ENCODE assay signal across 31 cellular contexts in genomic region chrX:24925430-24925829, GRCh38.
DNase-seq lines count a peak whose midpoint lies in the region; ATAC-seq and TF ChIP-seq lines count a peak whose summit lies in the region.
"Had no signal": no experiment of that assay in that cellular context is flagged by ENCODE, and none has a peak within 500 bp of the region (broad histone marks: within the 10 kb centered on the region; RNA-seq: fewer than 3 reads in every experiment).

No MANE protein-coding gene starts in this region.

- no peak overlapping the region for H3K14ac ChIP-seq in mesenchymal stem cell (ENCODE audit: low read length in 2 of 2)

- H3K23ac ChIP-seq in mesenchymal stem cell (ENCODE audit: low read length in 2 of 2), result no peak overlapping the region

- peak overlapping the region; percentile 35 for H3K27ac Mint-ChIP-seq in activated CD4-positive, alpha-beta T cell treated with anti-CD3 and anti-CD28 coated beads, Interleukin-2, amount 10 ng/mL, durations not matched to agents 24 days and 14 days
- H3K27ac Mint-ChIP-seq: CD4-positive, CD25-positive, alpha-beta regulatory T cell; GM23338; stimulated activated naive CD8-positive, alpha-beta T cell treated with anti-CD3 and anti-CD28 coated beads, Interleukin-15, Interleukin-2, amounts not matched to agents 100 ng/mL and 50 ng/mL, for 24 hours had no signal

- no peaks in the 10 kb centered on the region for H3K9me3 Mint-ChIP-seq in activated CD4-positive, alpha-beta T cell treated with anti-CD3 and anti-CD28 coated beads, Interleukin-2, amount 10 ng/mL, durations not matched to agents 24 days and 14 days
- H3K9me3 Mint-ChIP-seq: CD4-positive, CD25-positive, alpha-beta regulatory T cell; GM23338; neural crest cell; stimulated activated naive CD8-positive, alpha-beta T cell treated with anti-CD3 and anti-CD28 coated beads, Interleukin-15, Interleukin-2, amounts not matched to agents 100 ng/mL and 50 ng/mL, for 24 hours had no signal

- no peak overlapping the region for H2AFZ ChIP-seq in PC-9
- no peak overlapping the region for H2AFZ ChIP-seq in mesenchymal stem cell (ENCODE audit: low read depth, low read length)
- H2AFZ ChIP-seq: GM23338 had no signal

- H3K9me3 ChIP-seq in PC-9 (ENCODE audit: insufficient read depth, low read depth) (no peaks in the 10 kb centered on the region), mesenchymal stem cell (ENCODE audit: control insufficient read depth, low read length) (no peaks in the 10 kb centered on the region), aorta (ENCODE audit: control insufficient read depth, low read length) (no peaks in the 10 kb centered on the region)
- H3K9me3 ChIP-seq: esophagus squamous epithelium, MG63, pancreas, thoracic aorta had no signal

- no peak overlapping the region for H3K18ac ChIP-seq in mesenchymal stem cell (ENCODE audit: low read depth in 1 of 2, low read length in 2 of 2)

- POLR2A ChIA-PET in PC-9 (lab: Charles Lee; ENCODE audit: unreplicated experiment), result no interaction called here

- H3K27me3 ChIP-seq in PC-9 (ENCODE audit: insufficient read depth, low read depth) (no peaks in the 10 kb centered on the region), mesenchymal stem cell (ENCODE audit: control insufficient read depth in 1 of 2, insufficient read depth in 1 of 2, low read length in 2 of 2) (peaks cover 0 to 3% of the 10 kb centered on the region in 2 experiments), aorta (ENCODE audit: control insufficient read depth in 1 of 2, insufficient read depth in 2 of 2, low read length in 1 of 2) (no peaks in the 10 kb centered on the region)
- H3K27me3 ChIP-seq: esophagus squamous epithelium, MG63, pancreas had no signal

- H3F3A ChIP-seq in PC-9 (ENCODE audit: insufficient read depth, low read depth), result no peaks in the 10 kb centered on the region

- no peak overlapping the region for H4K8ac ChIP-seq in mesenchymal stem cell (ENCODE audit: low read length)

- no peak overlapping the region for H4K91ac ChIP-seq in mesenchymal stem cell (ENCODE audit: low read length)

- BruUV-seq in PC-9 (replicated peaks; lab: Mats Ljungman, UMichigan), result no TSS peak

- H3K36me3 Mint-ChIP-seq in activated CD4-positive, alpha-beta T cell treated with anti-CD3 and anti-CD28 coated beads, Interleukin-2, amount 10 ng/mL, durations not matched to agents 24 days and 14 days (ENCODE audit: low read depth), result peaks cover 8% of the 10 kb centered on the region

- H2AK5ac ChIP-seq in mesenchymal stem cell (ENCODE audit: low read length, severe bottlenecking), result no peak overlapping the region

- H3K27ac ChIP-seq in PC-9, result no peak overlapping the region
- no peak overlapping the region for H3K27ac ChIP-seq in mesenchymal stem cell (ENCODE audit: low read length, poor library complexity, severe bottlenecking)
- H3K27ac ChIP-seq in aorta (ENCODE audit: low read depth in 1 of 2, low read length in 2 of 2), result no peak overlapping the region
- H3K27ac ChIP-seq: esophagus squamous epithelium, pancreas, thoracic aorta had no signal

- TF ChIP-seq CTCF in PC-9 (conservative IDR thresholded peaks at IDR 0.05), result no peak

- H3K4me1 Mint-ChIP-seq in activated CD4-positive, alpha-beta T cell treated with anti-CD3 and anti-CD28 coated beads, Interleukin-2, amount 10 ng/mL, durations not matched to agents 24 days and 14 days, result peaks cover 14% of the 10 kb centered on the region

- H3K4me3 ChIP-seq in PC-9 (no peak overlapping the region), mesenchymal stem cell (ENCODE audit: insufficient read depth in 1 of 2, low read depth in 1 of 2, low read length in 2 of 2) (no peak overlapping the region), aorta (ENCODE audit: low read length in 2 of 2) (no peak overlapping the region)
- H3K4me3 ChIP-seq: esophagus squamous epithelium, GM23338, MG63, pancreas, thoracic aorta had no signal

- no peaks in the 10 kb centered on the region for H3K36me3 ChIP-seq in PC-9 (ENCODE audit: low read depth)
- H3K36me3 ChIP-seq in mesenchymal stem cell (ENCODE audit: control insufficient read depth in 1 of 2, insufficient read depth in 2 of 2, low read depth in 1 of 2, low read length in 2 of 2), result no peaks in the 10 kb centered on the region
- no peaks in the 10 kb centered on the region for H3K36me3 ChIP-seq in aorta (ENCODE audit: control insufficient read depth in 1 of 2, insufficient read depth in 2 of 2, low read length in 1 of 2)
- H3K36me3 ChIP-seq: MG63, pancreas, thoracic aorta had no signal

- no peaks in the 10 kb centered on the region for H3K79me1 ChIP-seq in mesenchymal stem cell (replicated peaks; ENCODE audit: low read length, poor library complexity, severe bottlenecking)

- H3K4me3 Mint-ChIP-seq in activated CD4-positive, alpha-beta T cell treated with anti-CD3 and anti-CD28 coated beads, Interleukin-2, amount 10 ng/mL, durations not matched to agents 24 days and 14 days, result no peak overlapping the region
- H3K4me3 Mint-ChIP-seq: activated CD4-positive, alpha-beta T cell treated with anti-CD3 and anti-CD28 coated beads for 36 hours; activated CD8-positive, alpha-beta T cell treated with anti-CD3 and anti-CD28 coated beads, Interleukin-2, amount 10 ng/mL, durations not matched to agents 7 days and 5 days; CD4-positive, CD25-positive, alpha-beta regulatory T cell; GM23338; neural crest cell; stimulated activated naive CD8-positive, alpha-beta T cell treated with anti-CD3 and anti-CD28 coated beads, Interleukin-15, Interleukin-2, amounts not matched to agents 100 ng/mL and 50 ng/mL, for 24 hours had no signal

- H3K4me2 ChIP-seq in PC-9, result peak overlapping the region; percentile 5; the same call in 1 of the 2 replicates
- H3K4me2 ChIP-seq in mesenchymal stem cell (ENCODE audit: low read length, poor library complexity, severe bottlenecking), result no peak overlapping the region
- H3K4me2 ChIP-seq: GM23338 had no signal

- no peaks in the 10 kb centered on the region for H3K79me2 ChIP-seq in PC-9 (ENCODE audit: low read depth)

- CTCF ChIA-PET in PC-9 (lab: Charles Lee), result no interaction called here

- DNase-seq in activated CD4-positive, alpha-beta T cell treated with anti-CD3 and anti-CD28 coated beads, Interleukin-2, amount 10 ng/mL, durations not matched to agents 24 days and 14 days, result no peak
- DNase-seq in activated CD4-positive, alpha-beta T cell treated with anti-CD3 and anti-CD28 coated beads for 1 hour, result no peak
- DNase-seq in PC-9, result no peak
- peak; percentile 48 for DNase-seq in fibroblast of gingiva (ENCODE audit: low read depth)
- DNase-seq in renal cortical epithelial cell (ENCODE audit: low read depth), result peak; percentile 0
- no peak for DNase-seq in mesenchymal stem cell
- no peak for DNase-seq in aorta
- DNase-seq in epidermal melanocyte (ENCODE audit: insufficient read length, low spot score), result no peak
- DNase-seq: activated CD4-positive, alpha-beta T cell treated with anti-CD3 and anti-CD28 coated beads for 36 hours; activated CD8-positive, alpha-beta T cell treated with anti-CD3 and anti-CD28 coated beads, Interleukin-2, amount 10 ng/mL, durations not matched to agents 7 days and 5 days; activated gamma-delta T cell; activated T-cell treated with anti-CD3 and anti-CD28 coated beads for 4 hours; Calu3; central memory CD4-positive, alpha-beta T cell; esophagus squamous epithelium; mesendoderm; MG63; NCI-H1105 treated with DMSO at 0.1 percent for 48 hours; NCI-H187 treated with DMSO at 0.1 percent for 48 hours; NCI-H2171 treated with DMSO at 0.1 percent for 48 hours; NCI-H510A treated with DMSO at 0.1 percent for 48 hours; pancreas; retina; stimulated activated CD4-positive, alpha-beta T cell treated with anti-CD3 and anti-CD28 coated beads, Interleukin-1b, Interleukin-23, amount 100 ng/mL, for 48 hours had no signal

- H2BK15ac ChIP-seq in mesenchymal stem cell (ENCODE audit: low read depth, poor library complexity, severe bottlenecking), result no peak overlapping the region

- H3K4ac ChIP-seq in mesenchymal stem cell (ENCODE audit: low read depth in 1 of 2, low read length in 2 of 2), result no peak overlapping the region

- H3K9me2 ChIP-seq in PC-9 (ENCODE audit: insufficient read depth), result no peaks in the 10 kb centered on the region

- no peaks in the 10 kb centered on the region for H3K4me1 ChIP-seq in PC-9 (replicated peaks; ENCODE audit: insufficient read depth)
- no peaks in the 10 kb centered on the region for H3K4me1 ChIP-seq in mesenchymal stem cell (ENCODE audit: control insufficient read depth, insufficient read depth, low read depth, low read length)
- no peaks in the 10 kb centered on the region for H3K4me1 ChIP-seq in aorta (ENCODE audit: control insufficient read depth in 1 of 2, insufficient read depth in 2 of 2, low read length in 2 of 2)
- H3K4me1 ChIP-seq: esophagus squamous epithelium, pancreas had no signal

- no peak overlapping the region for H3K9ac ChIP-seq in mesenchymal stem cell (ENCODE audit: low read length)

- intact Hi-C loops in activated CD4-positive, alpha-beta T cell treated with anti-CD3 and anti-CD28 coated beads, Interleukin-2, amount 10 ng/mL, durations not matched to agents 24 days and 14 days (cut with micrococcal nuclease), result no loop called here
- intact Hi-C loops in PC-9 (cut with micrococcal nuclease; ENCODE audit: unreplicated experiment), result no loop called here
- intact Hi-C loops in aorta (cut with DNase I), result no loop called here

- WGBS in mesenchymal stem cell, result 100% methylated on average over 2 of the region's 2 CpGs
- 68 to 93% methylated on average over 2 of the region's 2 CpGs for WGBS in aorta, 2 donors

- H2BK5ac ChIP-seq in mesenchymal stem cell (ENCODE audit: low read depth, low read length, poor library complexity, severe bottlenecking), result no peak overlapping the region

- no peaks in the 10 kb centered on the region for H3K27me3 Mint-ChIP-seq in activated CD4-positive, alpha-beta T cell treated with anti-CD3 and anti-CD28 coated beads, Interleukin-2, amount 10 ng/mL, durations not matched to agents 24 days and 14 days
- H3K27me3 Mint-ChIP-seq: activated CD4-positive, alpha-beta T cell treated with anti-CD3 and anti-CD28 coated beads for 36 hours; CD4-positive, CD25-positive, alpha-beta regulatory T cell; stimulated activated naive CD8-positive, alpha-beta T cell treated with anti-CD3 and anti-CD28 coated beads, Interleukin-15, Interleukin-2, amounts not matched to agents 100 ng/mL and 50 ng/mL, for 24 hours had no signal

- H2BK12ac ChIP-seq in mesenchymal stem cell (ENCODE audit: low read length in 2 of 2), result no peak overlapping the region

- no peaks in the 10 kb centered on the region for H4K20me1 ChIP-seq in PC-9 (ENCODE audit: insufficient read depth)

- no peak for ATAC-seq in aorta (ENCODE audit: low FRiP score)
- ATAC-seq: activated CD4-positive, alpha-beta T cell treated with anti-CD3 and anti-CD28 coated beads for 36 hours; activated CD8-positive, alpha-beta T cell treated with anti-CD3 and anti-CD28 coated beads, Interleukin-2, amount 10 ng/mL, durations not matched to agents 7 days and 5 days; GM23338; left lobe of liver; pancreas; Right ventricle myocardium inferior had no signal

- H2BK120ac ChIP-seq in mesenchymal stem cell (ENCODE audit: low read depth, low read length), result no peak overlapping the region

Comparison
In these comparisons a context has a peak if more than half of its experiments do, and no peak if none do; other contexts are left out.
1. DNase-seq: peak in fibroblast of gingiva (single experiment) and renal cortical epithelial cell (single experiment); none in activated CD4-positive, alpha-beta T cell treated with anti-CD3 and anti-CD28 coated beads, Interleukin-2, amount 10 ng/mL, durations not matched to agents 24 days and 14 days (single experiment), activated CD4-positive, alpha-beta T cell treated with anti-CD3 and anti-CD28 coated beads for 1 hour (single experiment), PC-9 (0 of 2), mesenchymal stem cell (single experiment), aorta (0 of 2) and epidermal melanocyte (single experiment).